Comparison of ENCODE assay signal across 14 cellular contexts in the genomic region with DNA sequence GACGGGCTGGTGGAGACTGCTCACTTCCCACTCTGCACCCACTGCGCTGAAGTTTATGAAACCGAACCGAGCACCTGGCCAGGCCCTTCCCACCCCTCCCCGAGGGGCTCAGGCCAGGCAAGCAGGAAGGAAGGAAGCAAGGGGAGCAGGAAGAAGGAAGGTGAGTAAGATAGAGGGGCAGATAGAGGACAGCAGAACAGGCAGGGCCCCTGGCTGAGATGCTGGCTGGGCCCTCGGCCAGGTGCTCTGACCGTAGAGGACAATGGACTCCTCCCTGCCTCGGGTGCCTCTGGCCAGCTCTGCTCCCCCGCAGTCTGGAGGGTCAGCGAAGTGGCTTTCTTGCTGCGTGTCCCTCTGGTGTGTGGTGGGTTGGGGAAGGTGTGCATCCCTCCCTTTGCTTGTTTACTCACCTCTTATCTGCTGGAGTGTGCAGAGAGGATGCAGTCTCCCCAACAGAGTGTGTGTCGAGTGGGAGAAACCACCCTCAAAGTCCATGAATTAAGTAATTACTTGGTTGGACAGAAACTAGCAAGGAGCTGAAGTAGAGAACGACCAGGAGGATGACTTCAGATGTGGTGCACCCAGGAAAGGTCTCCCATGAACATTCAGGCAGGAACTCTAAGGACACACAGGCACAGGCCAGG.
DNase-seq lines count a peak whose midpoint lies in the region.
"Had no signal": no experiment of that assay in that cellular context is flagged by ENCODE, and none has a peak within 500 bp of the region (broad histone marks: within the 10 kb centered on the region; RNA-seq: fewer than 3 reads in every experiment).

No MANE protein-coding gene starts in this region.

- DNase-seq in NCI-H345 treated with DMSO at 0.1 percent for 48 hours (lab: John Stamatoyannopoulos, UW; ENCODE audit: unreplicated experiment), result peak; percentile 2
- DNase-seq in NCI-H345 (lab: John Stamatoyannopoulos, UW), result no peak
- DNase-seq in 8988T, result peak; percentile 13
- DNase-seq in ecto neural progenitor cell (ENCODE audit: low spot score), result peak; percentile 23
- DNase-seq in posterior vena cava (ENCODE audit: low spot score), result peak; percentile 53
- no peak for DNase-seq in stimulated activated CD4-positive, alpha-beta T cell treated with anti-CD3 and anti-CD28 coated beads, Interleukin-4, amount 100 ng/mL, for 24 hours
- DNase-seq in NCI-H2196 (lab: John Stamatoyannopoulos, UW; ENCODE audit: unreplicated experiment), result no peak
- DNase-seq in activated CD4-positive, alpha-beta T cell treated with anti-CD3 and anti-CD28 coated beads for 48 hours, result no peak
- DNase-seq: COR-L47, H9, NCI-H1092, NCI-H446 treated with DMSO at 0.1 percent for 48 hours, NCI-H774, SHP77 treated with DMSO at 0.1 percent for 48 hours had no signal

- intact Hi-C loops in posterior vena cava (cut with DNase I), result no loop called here

Comparison
In these comparisons a context has a peak if more than half of its experiments do, and no peak if none do; other contexts are left out.
1. DNase-seq: peak in NCI-H345 treated with DMSO at 0.1 percent for 48 hours (single experiment), 8988T (single experiment), ecto neural progenitor cell (single experiment) and posterior vena cava (single experiment); none in NCI-H345 (single experiment), stimulated activated CD4-positive, alpha-beta T cell treated with anti-CD3 and anti-CD28 coated beads, Interleukin-4, amount 100 ng/mL, for 24 hours (single experiment), NCI-H2196 (single experiment) and activated CD4-positive, alpha-beta T cell treated with anti-CD3 and anti-CD28 coated beads for 48 hours (single experiment).